8 cellular contexts compared by ENCODE assay signal in genomic region chr1:77682442-77683141, GRCh38. TPM values are rescaled to one million over a fixed set of nuclear protein-coding genes. Genes with fewer than 3 reads are reported as not detected.
DNase-seq lines count a peak whose midpoint lies in the region; ATAC-seq and TF ChIP-seq lines count a peak whose summit lies in the region.

ZZZ3 (minus strand) TSS chr1:77682658; CDS start chr1:77633354, 49,304 bp downstream.

- H3K4me1 ChIP-seq in Panc1 (ENCODE audit: control insufficient read depth, insufficient read depth, low read length) (peaks cover 31% of the 10 kb centered on the region), esophagus muscularis mucosa (peaks cover 18 to 51% (median 47%) of the 10 kb centered on the region in 4 donors)

- no peak for TF ChIP-seq POLR2A in esophagus muscularis mucosa (IDR thresholded peaks at IDR 0.05; ENCODE audit: low read depth)

- TF ChIP-seq EP300 in esophagus muscularis mucosa (IDR thresholded peaks at IDR 0.05), result no peak

- BruUV-seq in Panc1 (replicated peaks; lab: Mats Ljungman, UMichigan), result no TSS peak

- TF ChIP-seq CTCF in Panc1 (IDR thresholded peaks at IDR 0.05) (no peak), esophagus muscularis mucosa (IDR thresholded peaks at IDR 0.05) (peak in 2 of 3 experiments; percentile 11 to 14)

- DNase-seq in DMS53 treated with DMSO at 0.1 percent for 48 hours (lab: John Stamatoyannopoulos, UW; ENCODE audit: unreplicated experiment) (peak; percentile 97), KG1 (lab: John Stamatoyannopoulos, UW) (peak; percentile 96), Panc1 (ENCODE audit: low read depth, low spot score) (peak; percentile 95), esophagus muscularis mucosa (ENCODE audit: extremely low spot score) (peak; percentile 97), myocyte (ENCODE audit: low read depth) (peak; percentile 96)
- DNase-seq in activated T-cell treated with anti-CD3 and anti-CD28 coated beads, Interleukin-2, amount 50 U/mL, for 48 hours, result peak; percentile 92
- DNase-seq in stimulated activated CD8-positive, alpha-beta memory T cell treated with anti-CD3 and anti-CD28 coated beads, Interleukin-7, amount 100 ng/mL, for 48 hours (ENCODE audit: extremely low read depth in 1 of 2, low read depth in 1 of 2), result peak; percentile 72 to 83

- 0% methylated on average over 9 of the region's 57 CpGs for WGBS in esophagus muscularis mucosa

- H3K4me3 ChIP-seq in Panc1 (ENCODE audit: low read depth in 2 of 2, low read length in 2 of 2) (peak within 1 kb of the TSS; percentile 69 to 98), esophagus muscularis mucosa (peak within 1 kb of the TSS; percentile 74 to 95 (median 80))

- CTCF ChIA-PET in Panc1 (lab: Charles Lee), result interaction anchor here (0.6 kb wide), 1 partner anchor 90 kb away, joined by 4 read pairs; no protein-coding TSS in a partner anchor

- POLR2A ChIA-PET in Panc1 (lab: Charles Lee), result interaction anchor here (0.5 to 0.7 kb wide), 4 partner anchors 82 to 1536 kb away, joined by 3 to 10 read pairs (median 3); no protein-coding TSS in a partner anchor

- H3K27ac ChIP-seq in Panc1 (ENCODE audit: low read length) (peak within 1 kb of the TSS; percentile 99), esophagus muscularis mucosa (replicated peaks in 1 of 4) (peak within 1 kb of the TSS; percentile 87 to 96 (median 94))

- no peaks in the 10 kb centered on the region for H3K9me3 ChIP-seq in Panc1 (ENCODE audit: control insufficient read depth, insufficient read depth, low read depth, low read length)
- no peaks in the 10 kb centered on the region for H3K9me3 ChIP-seq in esophagus muscularis mucosa

- in situ Hi-C loops in Panc1 (cut with HindIII; ENCODE audit: low pct_unique_long_range_greater_than_20kb, low sequenced_read_pairs), result no loop called here

- H3K27me3 ChIP-seq in Panc1 (ENCODE audit: control insufficient read depth, insufficient read depth, low read length), result no peaks in the 10 kb centered on the region
- H3K27me3 ChIP-seq in esophagus muscularis mucosa, result no peaks in the 10 kb centered on the region

- intact Hi-C loops in Panc1 (cut with micrococcal nuclease; ENCODE audit: unreplicated experiment) (no loop called here), esophagus muscularis mucosa (cut with DNase I) (loop anchor here (10.0 kb wide), 1 partner anchor 88 kb away; no protein-coding TSS in a partner anchor)

- H3K36me3 ChIP-seq in Panc1 (ENCODE audit: control insufficient read depth, insufficient read depth, low read length) (no peaks in the 10 kb centered on the region; the same call in 1 of the 2 replicates), esophagus muscularis mucosa (no peaks in the 10 kb centered on the region)

- peak; percentile 76 for ATAC-seq in GM21723 (IDR thresholded peaks at IDR 0.05; ENCODE audit: unreplicated experiment)
- peak; percentile 87 for ATAC-seq in Panc1

RNA-seq across cellular contexts. Expression of gene ZZZ3, which starts in this region (rescaled TPM):
- total RNA-seq in Panc1 (2021; ENCODE audit: unreplicated experiment) (52.6 TPM), esophagus muscularis mucosa (10 to 100 TPM; 46.9 to 60.6 (median 55.0) TPM), myocyte (68.3 and 88.4 TPM in 2 replicates)
- polyA plus RNA-seq in Panc1 (2012; ENCODE audit: insufficient read length), result 18.7 TPM
- 14.2 TPM for polyA plus RNA-seq in myocyte (2012)

Comparison
In these comparisons a context has a peak if more than half of its experiments do, and no peak if none do; other contexts are left out.
1. Peak in every context shown above with its lines: DNase-seq, ATAC-seq, H3K4me3 ChIP-seq and H3K27ac ChIP-seq.